8 cellular contexts compared by ENCODE assay signal in genomic region chr1:66929691-66929998, GRCh38. TPM values are rescaled to one million over a fixed set of nuclear protein-coding genes. Genes with fewer than 3 reads are reported as not detected.
DNase-seq lines count a peak whose midpoint lies in the region; ATAC-seq and TF ChIP-seq lines count a peak whose summit lies in the region.

No MANE protein-coding gene starts in this region.

- H3K79me2 ChIP-seq in DOHH2 (ENCODE audit: control insufficient read depth, low read length): peaks cover 71% of the 10 kb centered on the region
- peaks cover 10% of the 10 kb centered on the region for H3K79me2 ChIP-seq in trophoblast cell (ENCODE audit: control insufficient read depth, insufficient read depth, low read length, poor library complexity)

- 7 to 10% methylated on average over 9 of the region's 9 CpGs for WGBS in esophagus, 2 donors
- no CpG with 5 or more reads among the region's 9 CpGs for WGBS in trophoblast cell (ENCODE audit: extremely low coverage, insufficient coverage, insufficient read length)

- H3K14ac ChIP-seq in trophoblast cell (ENCODE audit: low read length): no peak overlapping the region

- peak; percentile 52 for DNase-seq in SIG-M5 (lab: John Stamatoyannopoulos, UW)
- DNase-seq in trophoblast cell: no peak
- DNase-seq in D341Med (ENCODE audit: low spot score): no peak
- no peak for DNase-seq in DMS53 (lab: John Stamatoyannopoulos, UW)

- peaks cover 9% of the 10 kb centered on the region; the same call in 1 of the 2 replicates for H4K20me1 ChIP-seq in DOHH2 (ENCODE audit: control insufficient read depth, insufficient read depth, low read depth, low read length)

- H3K9me2 ChIP-seq in DOHH2 (replicated peaks; ENCODE audit: control insufficient read depth, low read length): no peaks in the 10 kb centered on the region

- H3K4me1 ChIP-seq in DOHH2 (ENCODE audit: control insufficient read depth, low read length) (peaks cover 37% of the 10 kb centered on the region), esophagus (ENCODE audit: control insufficient read depth in 2 of 2, insufficient read depth in 2 of 2, low read length in 1 of 2) (peaks cover 0 to 2% of the 10 kb centered on the region in 2 donors), trophoblast cell (ENCODE audit: control insufficient read depth in 1 of 2, insufficient read depth in 2 of 2, low read length in 2 of 2) (no peaks in the 10 kb centered on the region)

- H3K27me3 ChIP-seq in DOHH2 (ENCODE audit: control insufficient read depth, low read length) (no peaks in the 10 kb centered on the region), esophagus (ENCODE audit: control insufficient read depth in 1 of 2, insufficient read depth in 2 of 2, low read length in 2 of 2) (no peaks in the 10 kb centered on the region), trophoblast cell (ENCODE audit: insufficient read depth, low read length) (no peaks in the 10 kb centered on the region)

- H3K9me3 ChIP-seq in DOHH2 (ENCODE audit: control insufficient read depth, insufficient read depth, low read length) (no peaks in the 10 kb centered on the region), esophagus (ENCODE audit: control insufficient read depth in 2 of 2, insufficient read depth in 1 of 2, low read depth in 1 of 2, low read length in 1 of 2) (no peaks in the 10 kb centered on the region), trophoblast cell (ENCODE audit: insufficient read depth, low read depth, low read length) (no peaks in the 10 kb centered on the region)

- peaks cover 37% of the 10 kb centered on the region for H3K36me3 ChIP-seq in DOHH2 (ENCODE audit: control insufficient read depth, low read length)
- no peaks in the 10 kb centered on the region for H3K36me3 ChIP-seq in esophagus (ENCODE audit: control insufficient read depth in 2 of 2, insufficient read depth in 2 of 2, low read length in 1 of 2)
- H3K36me3 ChIP-seq in trophoblast cell (ENCODE audit: control insufficient read depth in 1 of 2, insufficient read depth in 2 of 2, low read length in 2 of 2): no peaks in the 10 kb centered on the region

- no peak overlapping the region for H2AK5ac ChIP-seq in trophoblast cell (ENCODE audit: low read length)

- TF ChIP-seq CTCF in DOHH2 (IDR thresholded peaks at IDR 0.05; ENCODE audit: low read depth, low read length, poor library complexity, severe bottlenecking): no peak

- H2AFZ ChIP-seq in trophoblast cell (ENCODE audit: insufficient read depth, low read length, poor library complexity): peak overlapping the region; percentile 62

- H3K27ac ChIP-seq in DOHH2 (ENCODE audit: low read depth, low read length) (no peak overlapping the region), esophagus (ENCODE audit: low read depth in 2 of 2, low read length in 1 of 2) (peak overlapping the region; percentile 98 to 99), trophoblast cell (ENCODE audit: low read depth, low read length) (no peak overlapping the region)

- no peak overlapping the region for H2BK5ac ChIP-seq in trophoblast cell (ENCODE audit: low read depth, low read length, poor library complexity)

- H3K23ac ChIP-seq in trophoblast cell (ENCODE audit: low read length): no peak overlapping the region

- no peak overlapping the region for H3K18ac ChIP-seq in trophoblast cell (ENCODE audit: low read length)

- H3K4me2 ChIP-seq in DOHH2 (ENCODE audit: low read length) (peak overlapping the region; percentile 87), trophoblast cell (ENCODE audit: low read length) (peak overlapping the region; percentile 65)

- peaks cover 19% of the 10 kb centered on the region for H3F3A ChIP-seq in DOHH2 (ENCODE audit: control insufficient read depth, insufficient read depth)

- H2BK120ac ChIP-seq in trophoblast cell (ENCODE audit: insufficient read depth, low read length, poor library complexity): no peak overlapping the region

- peak overlapping the region; percentile 18 for H3K9ac ChIP-seq in trophoblast cell (ENCODE audit: low read length)

- peak overlapping the region; percentile 89 for H3K4me3 ChIP-seq in DOHH2 (ENCODE audit: low read length)
- peak overlapping the region; percentile 77 to 93 for H3K4me3 ChIP-seq in esophagus (ENCODE audit: low read depth in 1 of 2, low read length in 2 of 2)
- no peak overlapping the region for H3K4me3 ChIP-seq in trophoblast cell (ENCODE audit: low read depth, low read length)

- no peak overlapping the region for H4K12ac ChIP-seq in trophoblast cell (ENCODE audit: low read depth, low read length)

- H3K79me1 ChIP-seq in trophoblast cell (ENCODE audit: low read length): peaks cover 15% of the 10 kb centered on the region

- H2BK12ac ChIP-seq in trophoblast cell (ENCODE audit: low read length): no peak overlapping the region

- H3K4ac ChIP-seq in trophoblast cell (ENCODE audit: low read depth, low read length): no peak overlapping the region

- no peak overlapping the region for H4K8ac ChIP-seq in trophoblast cell (ENCODE audit: low read depth, low read length)

- ATAC-seq in HG03139 (IDR thresholded peaks at IDR 0.05; ENCODE audit: unreplicated experiment): no peak
- ATAC-seq in GM18502 (IDR thresholded peaks at IDR 0.05; ENCODE audit: poor library complexity, unreplicated experiment): no peak

- H4K91ac ChIP-seq in trophoblast cell (ENCODE audit: low read depth, low read length): no peak overlapping the region

RNA-seq across cellular contexts. Expression of gene MIER1, which starts 4.9 kb away (rescaled TPM):
- 1 to 10 TPM; 7.5 to 7.7 TPM for polyA plus RNA-seq in esophagus
- polyA plus RNA-seq in trophoblast cell (2013): 18.6 and 19.5 TPM in 2 replicates

RNA-seq across cellular contexts. Expression of gene DNAI4, which starts 5.0 kb away (rescaled TPM):
- under 1 TPM; 0.26 to 0.36 TPM for polyA plus RNA-seq in esophagus
- polyA plus RNA-seq in trophoblast cell (2013): 1.5 and 1.7 TPM in 2 replicates

Comparison
In these comparisons a context has a peak if more than half of its experiments do, and no peak if none do; other contexts are left out.
1. H3K27ac ChIP-seq: peak in esophagus (2 of 2); none in DOHH2 (single experiment) and trophoblast cell (single experiment).